Comparison of ENCODE assay signal across 8 cellular contexts in the genomic region with DNA sequence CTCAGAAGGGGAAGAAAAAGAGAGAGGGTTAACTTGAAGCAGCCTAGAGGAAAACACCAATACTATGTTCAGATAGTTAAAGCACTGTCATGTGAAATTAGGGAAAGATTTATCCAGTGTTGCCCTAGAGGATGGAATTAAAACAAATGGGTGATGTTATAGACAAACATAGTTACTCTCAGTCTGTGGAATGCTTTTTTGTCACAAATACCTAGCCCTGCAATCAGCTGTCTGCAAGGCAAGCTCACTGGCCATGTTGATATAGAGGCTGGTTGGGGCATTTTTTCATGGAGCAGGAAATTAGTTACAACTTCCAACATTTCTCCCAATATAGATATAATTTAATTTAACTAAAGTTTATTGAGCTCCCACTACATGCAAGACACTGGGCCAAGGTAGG.
"Had no signal": no experiment of that assay in that cellular context is flagged by ENCODE, and none has a peak within 500 bp of the region (broad histone marks: within the 10 kb centered on the region; RNA-seq: fewer than 3 reads in every experiment).

No MANE protein-coding gene starts in this region.

- H3K4me1 Mint-ChIP-seq: IgD-negative memory B cell had no signal

- H3K4me2 ChIP-seq: KMS-11 had no signal

- ATAC-seq: HepG2, K562 had no signal

- H3K9ac ChIP-seq: KMS-11 had no signal

- H3K27ac ChIP-seq: HL-60, KMS-11 had no signal

- H3K4me3 ChIP-seq: K562 had no signal

- DNase-seq: Karpas-422, KBM-7, KG1 had no signal

- H3K36me3 Mint-ChIP-seq: IgD-negative memory B cell had no signal

- H3K9me3 Mint-ChIP-seq: IgD-negative memory B cell had no signal
